In genomic region chr4:55398966-55399365, GRCh38 we compare ENCODE assay signal across 9 cellular contexts. TPM values are rescaled to one million over a fixed set of nuclear protein-coding genes. Genes with fewer than 3 reads are reported as not detected.
DNase-seq lines count a peak whose midpoint lies in the region; ATAC-seq, FAIRE-seq and TF ChIP-seq lines count a peak whose summit lies in the region.
"Had no signal": no experiment of that assay in that cellular context is flagged by ENCODE, and none has a peak within 500 bp of the region (broad histone marks: within the 10 kb centered on the region; RNA-seq: fewer than 3 reads in every experiment).

No MANE protein-coding gene starts in this region.

- DNase-seq in Calu3 = no peak
- no peak for DNase-seq in NB4 (ENCODE audit: low read depth)
- no peak for DNase-seq in dorsolateral prefrontal cortex
- DNase-seq in pancreas = no peak
- DNase-seq in putamen (ENCODE audit: low spot score) = no peak
- no peak for DNase-seq in ecto neural progenitor cell (ENCODE audit: low spot score)
- DNase-seq: left cardiac atrium had no signal

- peak overlapping the region; percentile 87 for H3K4me3 ChIP-seq in NB4 (ENCODE audit: low read depth, low read length)
- H3K4me3 ChIP-seq in dorsolateral prefrontal cortex = peak overlapping the region in 58 of 59 donors; percentile 66 to 100 (median 92)
- H3K4me3 ChIP-seq in pancreas = peak overlapping the region in 3 of 4 donors; percentile 1 to 99 (median 92)

- H3K27me3 ChIP-seq in dorsolateral prefrontal cortex = no peaks in the 10 kb centered on the region
- H3K27me3 ChIP-seq in pancreas = no peaks in the 10 kb centered on the region

- H3K27me3 Mint-ChIP-seq in Calu3 (ENCODE audit: unreplicated experiment) = no peaks in the 10 kb centered on the region

- peak overlapping the region; percentile 81 for H3K4me3 Mint-ChIP-seq in Calu3 (ENCODE audit: low read depth, unreplicated experiment)

- TF ChIP-seq CTCF in Calu3 (IDR thresholded peaks at IDR 0.05; ENCODE audit: unreplicated experiment) (no peak), NB4 (IDR thresholded peaks at IDR 0.05; ENCODE audit: low read depth, low read length) (no peak), dorsolateral prefrontal cortex (IDR thresholded peaks at IDR 0.05 in 54 of 56, conservative IDR thresholded peaks at IDR 0.05 in 2 of 56; ENCODE audit: low read depth in 1 of 56, partially characterized antibody in 56 of 56) (no peak), pancreas (IDR thresholded peaks at IDR 0.05) (no peak)

- WGBS in pancreas, 2 donors = 28 to 33% methylated on average over 3 of the region's 3 CpGs

- peak overlapping the region; percentile 87 for H3K27ac Mint-ChIP-seq in Calu3 (ENCODE audit: unreplicated experiment)

- intact Hi-C loops in Calu3 (cut with micrococcal nuclease; ENCODE audit: unreplicated experiment) = loop anchor here (5.0 kb wide), 3 partner anchors 52 to 427 kb away; partner anchors contain the start of gene SRD5A3
- intact Hi-C loops in dorsolateral prefrontal cortex (cut with DNase I) = loop anchor here (2.0 to 10.0 kb wide), 3 partner anchors 148 to 456 kb away; partner anchors contain the start of genes CLOCK (in 2 of the 2) and EXOC1 (in 1 of the 2)
- intact Hi-C loops in pancreas (cut with DNase I) = no loop called here

- no TSS peak for BruUV-seq in Calu3 (replicated peaks; lab: Mats Ljungman, UMichigan)

- peaks cover 23% of the 10 kb centered on the region for H3K4me1 Mint-ChIP-seq in Calu3 (ENCODE audit: low read depth, unreplicated experiment)

- H3K27ac ChIP-seq in dorsolateral prefrontal cortex (peak overlapping the region in 53 of 59 donors; percentile 26 to 99 (median 97)), pancreas (peak overlapping the region in 2 of 4 donors; percentile 96 to 98)

- no peaks in the 10 kb centered on the region for H3K9me3 ChIP-seq in pancreas

- H3K36me3 ChIP-seq in pancreas = peaks cover 0 to 5% (median 0%) of the 10 kb centered on the region in 3 donors

- CTCF ChIA-PET in Calu3 (lab: Charles Lee) = interaction anchor here (0.6 to 0.7 kb wide), 4 partner anchors 9 to 111 kb away, joined by 3 to 5 read pairs (median 4); no protein-coding TSS in a partner anchor

- peaks cover 10 to 22% (median 14%) of the 10 kb centered on the region in 3 donors for H3K4me1 ChIP-seq in pancreas

- ATAC-seq in pancreas (no peak), HG03565 (IDR thresholded peaks at IDR 0.05; ENCODE audit: unreplicated experiment) (no peak), HG02840 (IDR thresholded peaks at IDR 0.05; ENCODE audit: low FRiP score, unreplicated experiment) (no peak)
- ATAC-seq: left cardiac atrium had no signal

- TF ChIP-seq POLR2A in NB4 (IDR thresholded peaks at IDR 0.05; ENCODE audit: extremely low read depth, insufficient read length) = no peak

- peaks cover 63% of the 10 kb centered on the region for H3K36me3 Mint-ChIP-seq in Calu3 (ENCODE audit: insufficient read depth, unreplicated experiment)

- no peak for FAIRE-seq in pancreas (lab: Jason Lieb, UNC)

- H3K9me3 Mint-ChIP-seq in Calu3 (ENCODE audit: low read depth, unreplicated experiment) = no peaks in the 10 kb centered on the region

RNA-seq across cellular contexts. Expression of gene TMEM165, which starts 3.2 kb away (rescaled TPM):
- total RNA-seq in Calu3 (2022) (89.0 and 96.6 TPM in 2 replicates), dorsolateral prefrontal cortex (100 to 1,000 TPM in 101 of 120 experiments, 10 to 100 TPM in 19; 53.1 to 690 (median 173) TPM), pancreas (10 to 100 TPM; 24.3 to 61.6 (median 44.9) TPM)
- polyA plus RNA-seq in pancreas = 10 to 100 TPM; 34.2 to 41.0 TPM

RNA-seq across cellular contexts. Expression of gene SRD5A3, which starts 52.9 kb away (rescaled TPM):
- 35.9 and 39.6 TPM in 2 replicates for total RNA-seq in Calu3 (2022)
- 10 to 100 TPM in 112 of 120 experiments, 1 to 10 TPM in 8; 6.0 to 34.8 (median 15.9) TPM for total RNA-seq in dorsolateral prefrontal cortex
- 10 to 100 TPM in 4 of 6 donors, 1 to 10 TPM in 2; 9.2 to 14.3 (median 10.5) TPM for total RNA-seq in pancreas
- polyA plus RNA-seq in pancreas = 1 to 10 TPM; 7.1 to 7.4 TPM

Comparison
In these comparisons a context has a peak if more than half of its experiments do, and no peak if none do; other contexts are left out.
1. intact Hi-C loops: an anchor here in Calu3 (5.0 kb wide) and dorsolateral prefrontal cortex (2.0 to 10.0 kb wide); none called in pancreas.